In genomic region chr10:22071332-22071731, GRCh38 we compare ENCODE assay signal across 20 cellular contexts.
DNase-seq lines count a peak whose midpoint lies in the region; ATAC-seq, FAIRE-seq and TF ChIP-seq lines count a peak whose summit lies in the region.
"Had no signal": no experiment of that assay in that cellular context is flagged by ENCODE, and none has a peak within 500 bp of the region (broad histone marks: within the 10 kb centered on the region; RNA-seq: fewer than 3 reads in every experiment).

No MANE protein-coding gene starts in this region.

- no peak overlapping the region for H2AK9ac ChIP-seq in IMR-90 (replicated peaks; ENCODE audit: low read depth, low read length, poor library complexity)

- BruUV-seq in HepG2 (replicated peaks; lab: Mats Ljungman, UMichigan) (no TSS peak), IMR-90 (replicated peaks; lab: Mats Ljungman, UMichigan) (no TSS peak)

- H2AFZ ChIP-seq in HepG2 (ENCODE audit: low read length) (no peak overlapping the region), IMR-90 (replicated peaks; ENCODE audit: low read length, poor library complexity) (no peak overlapping the region)

- H3K4me2 ChIP-seq in HepG2 (ENCODE audit: low read depth, low read length) (no peak overlapping the region), IMR-90 (ENCODE audit: low read depth, low read length) (no peak overlapping the region)
- H3K4me2 ChIP-seq: BLaER1 had no signal

- no peaks in the 10 kb centered on the region for H4K20me1 ChIP-seq in HepG2 (ENCODE audit: insufficient read depth, low read length)
- H4K20me1 ChIP-seq in IMR-90 (ENCODE audit: insufficient read depth, low read length): no peaks in the 10 kb centered on the region
- H4K20me1 ChIP-seq: BLaER1 had no signal

- H3K27me3 ChIP-seq in HepG2 (ENCODE audit: control insufficient read depth in 1 of 2, insufficient read depth in 2 of 2, low read length in 2 of 2): no peaks in the 10 kb centered on the region
- H3K27me3 ChIP-seq in right lobe of liver: no peaks in the 10 kb centered on the region
- H3K27me3 ChIP-seq in IMR-90 (ENCODE audit: control insufficient read depth, insufficient read depth, low read length): no peaks in the 10 kb centered on the region
- no peaks in the 10 kb centered on the region for H3K27me3 ChIP-seq in naive thymus-derived CD4-positive, alpha-beta T cell (ENCODE audit: control insufficient read depth in 2 of 2, insufficient read depth in 2 of 2, low read length in 2 of 2)
- H3K27me3 ChIP-seq: BE2C, BLaER1 had no signal

- no peaks in the 10 kb centered on the region for H3K4me1 Mint-ChIP-seq in naive thymus-derived CD4-positive, alpha-beta T cell
- H3K4me1 Mint-ChIP-seq: CD14-positive monocyte; CD4-positive, alpha-beta memory T cell; CD4-positive, CD25-positive, alpha-beta regulatory T cell; CD8-positive, alpha-beta memory T cell had no signal

- H3K9ac ChIP-seq in HepG2 (ENCODE audit: insufficient read depth, low read depth, low read length) (no peak overlapping the region), IMR-90 (ENCODE audit: low read depth, low read length) (no peak overlapping the region)
- H3K9ac ChIP-seq: BLaER1 had no signal

- H3K79me1 ChIP-seq in IMR-90 (ENCODE audit: low read depth in 1 of 2, low read length in 2 of 2): no peaks in the 10 kb centered on the region

- TF ChIP-seq RAD21 in HepG2 (CRISPR knock-in tag; IDR thresholded peaks at IDR 0.05) (no peak), IMR-90 (IDR thresholded peaks at IDR 0.05; ENCODE audit: low read length) (no peak)

- no peak overlapping the region for H3K14ac ChIP-seq in IMR-90 (replicated peaks; ENCODE audit: low read depth, low read length)

- no peak overlapping the region for H2BK15ac ChIP-seq in IMR-90 (ENCODE audit: low read depth, low read length)

- no peak overlapping the region for H4K5ac ChIP-seq in IMR-90 (ENCODE audit: low read depth, low read length)

- no peak for TF ChIP-seq EP300 in HepG2 (IDR thresholded peaks at IDR 0.05; ENCODE audit: low read depth in 2 of 2, low read length in 2 of 2)
- no peak for TF ChIP-seq EP300 in HepG2 (CRISPR knock-in tag; IDR thresholded peaks at IDR 0.05; ENCODE audit: borderline replicate concordance)

- no peak for FAIRE-seq in HepG2 (lab: Jason Lieb, UNC)
- FAIRE-seq: G401.6, GM12891 had no signal

- peaks cover 8 to 24% (median 16%) of the 10 kb centered on the region in 5 donors for H3K27me3 Mint-ChIP-seq in naive thymus-derived CD4-positive, alpha-beta T cell

- no peak overlapping the region for H3K18ac ChIP-seq in IMR-90 (ENCODE audit: low read depth, low read length)

- H3K4me3 ChIP-seq in HepG2 (replicated peaks in 1 of 3; ENCODE audit: insufficient read depth in 1 of 3, low read depth in 2 of 3, low read length in 3 of 3): no peak overlapping the region
- H3K4me3 ChIP-seq in right lobe of liver: no peak overlapping the region
- no peak overlapping the region for H3K4me3 ChIP-seq in IMR-90 (ENCODE audit: insufficient read depth, low read depth, low read length)
- no peak overlapping the region for H3K4me3 ChIP-seq in naive thymus-derived CD4-positive, alpha-beta T cell (ENCODE audit: low read length)
- H3K4me3 ChIP-seq: BLaER1 had no signal

- H3K23ac ChIP-seq in IMR-90 (ENCODE audit: low read depth, low read length): no peak overlapping the region

- peaks cover 0 to 16% (median 2%) of the 10 kb centered on the region in 5 donors for H3K36me3 Mint-ChIP-seq in naive thymus-derived CD4-positive, alpha-beta T cell
- H3K36me3 Mint-ChIP-seq: CD14-positive monocyte; CD4-positive, CD25-positive, alpha-beta regulatory T cell had no signal

- in situ Hi-C loops in HepG2 (cut with HindIII; ENCODE audit: extremely low pct_ligation_motif_present, low pct_unique_long_range_greater_than_20kb) (no loop called here), IMR-90 (cut with MboI; ENCODE audit: low sequenced_read_pairs) (no loop called here)

- no peak overlapping the region for H2AK5ac ChIP-seq in IMR-90 (ENCODE audit: low read depth, low read length)

- H2BK20ac ChIP-seq in IMR-90 (ENCODE audit: low read depth, low read length): no peak overlapping the region

- H3K9me1 ChIP-seq in IMR-90 (ENCODE audit: insufficient read depth, low read length): no peaks in the 10 kb centered on the region

- H3K36me3 ChIP-seq in HepG2 (replicated peaks in 1 of 2; ENCODE audit: control insufficient read depth in 1 of 2, insufficient read depth in 2 of 2, low read length in 2 of 2) (no peaks in the 10 kb centered on the region), right lobe of liver (no peaks in the 10 kb centered on the region), IMR-90 (ENCODE audit: control insufficient read depth, insufficient read depth, low read length) (no peaks in the 10 kb centered on the region)
- no peaks in the 10 kb centered on the region for H3K36me3 ChIP-seq in naive thymus-derived CD4-positive, alpha-beta T cell (ENCODE audit: control insufficient read depth in 2 of 3, insufficient read depth in 3 of 3, low read length in 3 of 3)
- H3K36me3 ChIP-seq: BE2C, BLaER1 had no signal

- no peak for DNase-seq in HepG2 (ENCODE audit: low spot score)
- no peak for DNase-seq in right lobe of liver
- DNase-seq in IMR-90: no peak
- DNase-seq in naive thymus-derived CD4-positive, alpha-beta T cell: no peak
- DNase-seq: ACHN; BE2C; C1 segment of cervical spinal cord; CD4-positive, alpha-beta memory T cell; CD4-positive, CD25-positive, alpha-beta regulatory T cell; CD8-positive, alpha-beta memory T cell; COR-L47; DMS 273 treated with DMSO at 0.1 percent for 48 hours; DMS79 treated with DMSO at 0.1 percent for 48 hours; GF-D8 had no signal

- POLR2A ChIA-PET in HepG2 (lab: Yijun Ruan, JAX) (no interaction called here), IMR-90 (lab: Charles Lee; ENCODE audit: unreplicated experiment) (no interaction called here)
- POLR2A ChIA-PET in naive thymus-derived CD4-positive, alpha-beta T cell (lab: Charles Lee): interaction anchor here (0.6 kb wide), 1 partner anchor 62 kb away, joined by 3 read pairs; no protein-coding TSS in a partner anchor

- TF ChIP-seq CTCF in HepG2 (CRISPR knock-in tag; IDR thresholded peaks at IDR 0.05) (no peak), right lobe of liver (IDR thresholded peaks at IDR 0.05) (no peak), IMR-90 (conservative IDR thresholded peaks at IDR 0.05; ENCODE audit: low read depth, low read length) (no peak)

- dilution Hi-C loops in IMR-90 (cut with HindIII; ENCODE audit: low sequenced_read_pairs, unreplicated experiment): no loop called here

- CTCF ChIA-PET in HepG2 (lab: Yijun Ruan, JAX; ENCODE audit: low intra/inter-chr PET ratio, low total read pairs): no interaction called here
- CTCF ChIA-PET in IMR-90 (lab: Yijun Ruan, JAX): interaction anchor here (0.6 kb wide), 1 partner anchor 29 kb away, joined by 3 read pairs; no protein-coding TSS in a partner anchor
- CTCF ChIA-PET in naive thymus-derived CD4-positive, alpha-beta T cell (lab: Charles Lee): interaction anchor here (0.7 kb wide), 1 partner anchor 15 kb away, joined by 3 read pairs; no protein-coding TSS in a partner anchor

- peaks cover 7 to 71% (median 35%) of the 10 kb centered on the region in 11 donors for H3K9me3 Mint-ChIP-seq in naive thymus-derived CD4-positive, alpha-beta T cell

- H3K27ac Mint-ChIP-seq in naive thymus-derived CD4-positive, alpha-beta T cell: no peak overlapping the region
- H3K27ac Mint-ChIP-seq: CD14-positive monocyte; CD4-positive, alpha-beta memory T cell; CD4-positive, CD25-positive, alpha-beta regulatory T cell; CD8-positive, alpha-beta memory T cell had no signal

- H3K4ac ChIP-seq in IMR-90 (ENCODE audit: low read depth, low read length): no peak overlapping the region

- H3K79me2 ChIP-seq in HepG2 (ENCODE audit: insufficient read depth, low read length): no peaks in the 10 kb centered on the region

- H2BK120ac ChIP-seq in IMR-90 (ENCODE audit: low read depth, low read length): no peak overlapping the region

- H3K4me3 Mint-ChIP-seq in naive thymus-derived CD4-positive, alpha-beta T cell: no peak overlapping the region
- H3K4me3 Mint-ChIP-seq: CD14-positive monocyte; CD4-positive, alpha-beta memory T cell; CD4-positive, CD25-positive, alpha-beta regulatory T cell; CD8-positive, alpha-beta memory T cell had no signal

- peaks cover 19% of the 10 kb centered on the region; the same call in 1 of the 2 replicates for H3K9me3 ChIP-seq in HepG2 (ENCODE audit: low read length)
- no peaks in the 10 kb centered on the region for H3K9me3 ChIP-seq in right lobe of liver
- no peaks in the 10 kb centered on the region for H3K9me3 ChIP-seq in IMR-90 (ENCODE audit: control insufficient read depth, insufficient read depth, low read length)
- peaks cover 0 to 13% (median 7%) of the 10 kb centered on the region in 3 experiments for H3K9me3 ChIP-seq in naive thymus-derived CD4-positive, alpha-beta T cell (ENCODE audit: control insufficient read depth in 2 of 3, low read length in 3 of 3)
- H3K9me3 ChIP-seq: BE2C had no signal

- ATAC-seq in HepG2: no peak
- no peak for ATAC-seq in right lobe of liver
- no peak for ATAC-seq in IMR-90 (ENCODE audit: low read depth)
- no peak for ATAC-seq in SK-N-SH treated with all-trans-retinoic acid at 6 μM for 48 hours
- ATAC-seq in naive thymus-derived CD4-positive, alpha-beta T cell: no peak

- H3K56ac ChIP-seq in IMR-90 (ENCODE audit: extremely low read depth, insufficient read depth, low read length): no peak overlapping the region

- WGBS in HepG2 (ENCODE audit: low lambda C conversion rate): 0% methylated on average over 1 of the region's 1 CpG
- WGBS in right lobe of liver (ENCODE audit: insufficient coverage, low coverage, low lambda C conversion rate, missing lambda C conversion rate): 83% methylated on average over 1 of the region's 1 CpG
- no CpG with 5 or more reads among the region's 1 CpG for WGBS in IMR-90 (ENCODE audit: extremely low coverage in 2 of 2, insufficient read length in 1 of 2), 2 experiments

- no peak overlapping the region for H4K91ac ChIP-seq in IMR-90 (ENCODE audit: insufficient read depth, low read depth, low read length)

- no peak overlapping the region for H2BK5ac ChIP-seq in IMR-90 (ENCODE audit: low read depth, low read length, poor library complexity, severe bottlenecking)

- TF ChIP-seq POLR2A in HepG2 (IDR thresholded peaks at IDR 0.05; ENCODE audit: insufficient read depth in 1 of 2, low read depth in 2 of 2, low read length in 2 of 2): no peak
- TF ChIP-seq POLR2A in right lobe of liver (IDR thresholded peaks at IDR 0.05): no peak
- TF ChIP-seq POLR2A in IMR-90 (IDR thresholded peaks at IDR 0.05; ENCODE audit: low read depth, low read length): no peak

- no peaks in the 10 kb centered on the region for H3K4me1 ChIP-seq in HepG2 (ENCODE audit: insufficient read depth, low read length)
- no peaks in the 10 kb centered on the region for H3K4me1 ChIP-seq in right lobe of liver
- no peaks in the 10 kb centered on the region for H3K4me1 ChIP-seq in IMR-90 (ENCODE audit: control insufficient read depth, insufficient read depth, low read length)
- H3K4me1 ChIP-seq in naive thymus-derived CD4-positive, alpha-beta T cell (ENCODE audit: control insufficient read depth in 2 of 2, insufficient read depth in 2 of 2, low read length in 2 of 2): no peaks in the 10 kb centered on the region
- H3K4me1 ChIP-seq: BE2C, BLaER1 had no signal

- intact Hi-C loops in HepG2 (cut with micrococcal nuclease; ENCODE audit: unreplicated experiment): no loop called here
- intact Hi-C loops in right lobe of liver (cut with DNase I): no loop called here
- intact Hi-C loops in IMR-90 (cut with micrococcal nuclease): no loop called here
- intact Hi-C loops in naive thymus-derived CD4-positive, alpha-beta T cell (cut with micrococcal nuclease): no loop called here

- H4K8ac ChIP-seq in IMR-90 (ENCODE audit: low read depth in 2 of 2, low read length in 2 of 2): no peak overlapping the region

- H3K27ac ChIP-seq in HepG2 (ENCODE audit: extremely low read length, insufficient read depth, low read length): no peak overlapping the region
- no peak overlapping the region for H3K27ac ChIP-seq in right lobe of liver
- H3K27ac ChIP-seq in IMR-90 (ENCODE audit: insufficient read depth, low read length): no peak overlapping the region
- no peak overlapping the region for H3K27ac ChIP-seq in naive thymus-derived CD4-positive, alpha-beta T cell (ENCODE audit: low read depth, low read length)
- H3K27ac ChIP-seq: 22Rv1, BLaER1 had no signal
